ENCODE assay signal across 17 cellular contexts in the genomic region with DNA sequence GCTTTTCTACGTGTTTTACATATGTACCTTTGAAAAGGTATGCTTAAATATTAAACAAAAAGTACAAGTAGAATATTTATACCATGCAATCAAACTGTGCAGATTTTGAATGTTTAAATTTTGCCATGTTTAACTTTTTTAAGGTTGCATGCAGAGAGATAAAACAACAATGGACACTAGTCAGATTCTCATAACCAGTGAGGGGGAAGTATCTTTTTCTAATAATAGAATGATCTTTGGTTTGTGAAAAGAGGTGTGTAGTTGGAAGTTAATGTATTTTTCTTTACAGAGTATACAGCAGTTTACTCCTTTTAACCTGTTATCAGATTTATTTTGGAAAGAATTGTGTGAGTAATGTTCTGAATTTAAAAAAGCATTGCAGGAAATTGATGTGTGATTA.
"Had no signal": no experiment of that assay in that cellular context is flagged by ENCODE, and none has a peak within 500 bp of the region (broad histone marks: within the 10 kb centered on the region; RNA-seq: fewer than 3 reads in every experiment).

No MANE protein-coding gene starts in this region.

- H3K27me3 ChIP-seq: right atrium auricular region, sigmoid colon had no signal

- H3K27ac ChIP-seq: right atrium auricular region, sigmoid colon, skin epidermis had no signal

- H3K9me3 ChIP-seq: sigmoid colon had no signal

- ATAC-seq: left colon; left ventricle myocardium superior; naive thymus-derived CD4-positive, alpha-beta T cell had no signal

- H3K27me3 Mint-ChIP-seq: dendritic cell treated with granulocyte-macrophage colony-stimulating factor and Interleukin-4, amounts not matched to agents 40 ng/mL and 50 ng/mL, for 4 days; naive thymus-derived CD4-positive, alpha-beta T cell had no signal

- H3K36me3 ChIP-seq: right atrium auricular region, sigmoid colon had no signal

- DNase-seq: foreskin melanocyte; head of caudate nucleus; hippocampal formation; left colon; left ventricle myocardium superior; mesendoderm; naive thymus-derived CD4-positive, alpha-beta T cell; nephron progenitor cell; sigmoid colon; stimulated activated CD4-positive, alpha-beta T cell treated with anti-CD3 and anti-CD28 coated beads, Interleukin-2, amount 100 ng/mL, for 24 hours; stimulated activated CD4-positive, alpha-beta T cell treated with anti-CD3 and anti-CD28 coated beads, Interleukin-4, amount 100 ng/mL, for 4 hours; stimulated activated naive CD4-positive, alpha-beta T cell treated with Interleukin-2 at 50 U/mL for 16 hours; trophoblast cell had no signal

- H3K4me3 Mint-ChIP-seq: dendritic cell treated with granulocyte-macrophage colony-stimulating factor and Interleukin-4, amounts not matched to agents 40 ng/mL and 50 ng/mL, for 4 days; naive thymus-derived CD4-positive, alpha-beta T cell; nephron progenitor cell had no signal

- H3K27ac Mint-ChIP-seq: dendritic cell treated with granulocyte-macrophage colony-stimulating factor and Interleukin-4, amounts not matched to agents 40 ng/mL and 50 ng/mL, for 4 days; naive thymus-derived CD4-positive, alpha-beta T cell; nephron progenitor cell had no signal

- H3K4me3 ChIP-seq: lung, right atrium auricular region, sigmoid colon, skin epidermis had no signal
